ENCODE assay signal across 1 cellular context in genomic region chr1:36088577-36089392, GRCh38.
TF ChIP-seq lines count a peak whose summit lies in the region.

Gene ADPRS, plus strand, starts transcription at chr1:36088892. Its CDS starts 13 bp downstream, at chr1:36088905.

TF ChIP-seq in HepG2, 621 proteins besides CTCF, POLR2A, EP300 and RAD21 (continued from another document and continues in another):
- 0 out of 2 replicates have a peak, but pooled peaks have one; percentile 17 for TF ChIP-seq MEF2D (CRISPR knock-in tag; IDR thresholded peaks at IDR 0.05)
- peak; percentile 41; the same call in 1 of the 2 replicates for TF ChIP-seq GMEB2 (CRISPR knock-in tag; IDR thresholded peaks at IDR 0.05; ENCODE audit: low read depth)
- TF ChIP-seq ZFAT (CRISPR knock-in tag; conservative IDR thresholded peaks at IDR 0.05): no peak; the same call in 1 of the 2 replicates
- TF ChIP-seq ZNF839 (CRISPR knock-in tag; IDR thresholded peaks at IDR 0.05; ENCODE audit: borderline replicate concordance): peak; percentile 74; the same call in 1 of the 2 replicates
- peak; percentile 99 for TF ChIP-seq KLF9 (CRISPR knock-in tag; IDR thresholded peaks at IDR 0.05; ENCODE audit: low read depth)
- TF ChIP-seq CBX5 (CRISPR knock-in tag; IDR thresholded peaks at IDR 0.05; ENCODE audit: borderline replicate concordance): peak; percentile 90
- peak; percentile 66; the same call in 1 of the 2 replicates for TF ChIP-seq ZNF124 (CRISPR knock-in tag; IDR thresholded peaks at IDR 0.05)
- TF ChIP-seq SETDB1 (CRISPR knock-in tag; IDR thresholded peaks at IDR 0.05; ENCODE audit: borderline replicate concordance): 0 out of 2 replicates have a peak, but pooled peaks have one; percentile 27
- peak; percentile 83 for TF ChIP-seq ZNF143 (CRISPR knock-in tag; IDR thresholded peaks at IDR 0.05)
- TF ChIP-seq MTF2 (CRISPR knock-in tag; IDR thresholded peaks at IDR 0.05; ENCODE audit: borderline replicate concordance): peak; percentile 89
- peak; percentile 93 for TF ChIP-seq ZMAT3 (CRISPR knock-in tag; conservative IDR thresholded peaks at IDR 0.05)
- TF ChIP-seq ZNF704 (CRISPR knock-in tag; IDR thresholded peaks at IDR 0.05; ENCODE audit: borderline replicate concordance): peak; percentile 80; the same call in 1 of the 2 replicates
- TF ChIP-seq ZNF605 (CRISPR knock-in tag; IDR thresholded peaks at IDR 0.05): peak; percentile 57; the same call in 1 of the 2 replicates
- no peak for TF ChIP-seq ONECUT2 (CRISPR knock-in tag; IDR thresholded peaks at IDR 0.05)
- peak; percentile 96 for TF ChIP-seq ZNF792 (CRISPR knock-in tag; IDR thresholded peaks at IDR 0.05)
- TF ChIP-seq ZNF430 (CRISPR knock-in tag; IDR thresholded peaks at IDR 0.05): peak; percentile 91
- TF ChIP-seq ETV6 (CRISPR knock-in tag; conservative IDR thresholded peaks at IDR 0.05): 0 out of 2 replicates have a peak, but pooled peaks have one; percentile 59
- no peak for TF ChIP-seq SCMH1 (CRISPR knock-in tag; IDR thresholded peaks at IDR 0.05; ENCODE audit: borderline replicate concordance)
- TF ChIP-seq ZNF550 (CRISPR knock-in tag; IDR thresholded peaks at IDR 0.05; ENCODE audit: borderline replicate concordance): peak; percentile 96; the same call in 1 of the 2 replicates
- peak; percentile 77; the same call in 1 of the 2 replicates for TF ChIP-seq TSC22D2 (CRISPR knock-in tag; IDR thresholded peaks at IDR 0.05; ENCODE audit: borderline replicate concordance)
- TF ChIP-seq ZNF362 (CRISPR knock-in tag; IDR thresholded peaks at IDR 0.05; ENCODE audit: borderline replicate concordance): peak; percentile 26; the same call in 1 of the 2 replicates
- TF ChIP-seq KLF16 (CRISPR knock-in tag; IDR thresholded peaks at IDR 0.05): peak; percentile 50 to 97; a peak in 3 of 4 replicates
- TF ChIP-seq ZBTB33 (CRISPR knock-in tag; IDR thresholded peaks at IDR 0.05): peak; percentile 58; the same call in 1 of the 2 replicates
- TF ChIP-seq ZNF253 (CRISPR knock-in tag; IDR thresholded peaks at IDR 0.05; ENCODE audit: borderline replicate concordance): no peak
- TF ChIP-seq ZNF546 (CRISPR knock-in tag; conservative IDR thresholded peaks at IDR 0.05): peak; percentile 79
- TF ChIP-seq ZNF24 (IDR thresholded peaks at IDR 0.05): no peak
- TF ChIP-seq MEIS1 (CRISPR knock-in tag; IDR thresholded peaks at IDR 0.05; ENCODE audit: borderline replicate concordance): peak; percentile 40; the same call in 1 of the 2 replicates
- TF ChIP-seq ATF2 (CRISPR knock-in tag; IDR thresholded peaks at IDR 0.05): peak; percentile 82
- TF ChIP-seq NFYB (CRISPR knock-in tag; IDR thresholded peaks at IDR 0.05): peak; percentile 47; the same call in 1 of the 2 replicates
- no peak for TF ChIP-seq HMG20A (CRISPR knock-in tag; IDR thresholded peaks at IDR 0.05; ENCODE audit: borderline replicate concordance)
- TF ChIP-seq ZNF773 (CRISPR knock-in tag; IDR thresholded peaks at IDR 0.05; ENCODE audit: borderline replicate concordance): peak; percentile 80; the same call in 1 of the 2 replicates
- peak; percentile 83; the same call in 1 of the 2 replicates for TF ChIP-seq ZNF780A (CRISPR knock-in tag; IDR thresholded peaks at IDR 0.05)
- TF ChIP-seq ZNF407 (CRISPR knock-in tag; IDR thresholded peaks at IDR 0.05; ENCODE audit: not compliant biosample characterization): peak; percentile 81
- no peak for TF ChIP-seq PRDM15 (CRISPR knock-in tag; IDR thresholded peaks at IDR 0.05)
- TF ChIP-seq HNF4G (IDR thresholded peaks at IDR 0.05; ENCODE audit: borderline replicate concordance, low read depth, low read length): no peak
- peak; percentile 87 for TF ChIP-seq HNF4G (CRISPR knock-in tag; IDR thresholded peaks at IDR 0.05; ENCODE audit: borderline replicate concordance, low read depth)
- TF ChIP-seq SP140L (CRISPR knock-in tag; IDR thresholded peaks at IDR 0.05; ENCODE audit: borderline replicate concordance): no peak
- TF ChIP-seq ZNF205 (CRISPR knock-in tag; IDR thresholded peaks at IDR 0.05): peak; percentile 97
- peak; percentile 81; the same call in 1 of the 2 replicates for TF ChIP-seq ZNF569 (CRISPR knock-in tag; IDR thresholded peaks at IDR 0.05; ENCODE audit: borderline replicate concordance)
- TF ChIP-seq MEIS2 (CRISPR knock-in tag; IDR thresholded peaks at IDR 0.05): peak; percentile 84
- no peak for TF ChIP-seq ZNF30 (CRISPR knock-in tag; IDR thresholded peaks at IDR 0.05)
- no peak for TF ChIP-seq ZNF264 (CRISPR knock-in tag; IDR thresholded peaks at IDR 0.05)
